ENCODE assay signal across 8 cellular contexts in genomic region chr17:82022310-82022980, GRCh38.
DNase-seq lines count a peak whose midpoint lies in the region; ATAC-seq lines count a peak whose summit lies in the region.

Gene CENPX (minus strand): TSS chr17:82022878. CDS start chr17:82022861, 17 bp downstream.

- ATAC-seq in HG03439 (IDR thresholded peaks at IDR 0.05; ENCODE audit: unreplicated experiment) (peak; percentile 10), HG02970 (IDR thresholded peaks at IDR 0.05; ENCODE audit: low FRiP score, unreplicated experiment) (no peak)
- ATAC-seq in activated naive CD8-positive, alpha-beta T cell treated with anti-CD3 and anti-CD28 coated beads, Interleukin-2, amount 50 U/mL, for 24 hours, result no peak
- ATAC-seq in stimulated activated naive B cell treated with anti-CD40 and anti-IgM and Interleukin-4, amounts not matched to agents 10 μg/mL and 1 μg/mL and 100 μg/mL, for 72 hours (replicated peaks), result peak; percentile 16 to 21

- peaks cover 5% of the 10 kb centered on the region for H3K4me1 ChIP-seq in iPS-18a (ENCODE audit: control insufficient read depth, low read depth, low read length)

- H3K36me3 Mint-ChIP-seq in activated naive CD8-positive, alpha-beta T cell treated with anti-CD3 and anti-CD28 coated beads, Interleukin-2, amount 50 U/mL, for 24 hours (ENCODE audit: low read depth), result peaks cover 4% of the 10 kb centered on the region
- H3K36me3 Mint-ChIP-seq in stimulated activated naive B cell treated with anti-CD40 and anti-IgM and Interleukin-4, amounts not matched to agents 10 μg/mL and 1 μg/mL and 100 μg/mL, for 72 hours, result peaks cover 13 to 19% of the 10 kb centered on the region in 2 donors

- peak; percentile 34 for DNase-seq in DMS53 treated with DMSO at 0.1 percent for 48 hours (lab: John Stamatoyannopoulos, UW; ENCODE audit: unreplicated experiment)
- DNase-seq in activated naive CD8-positive, alpha-beta T cell treated with anti-CD3 and anti-CD28 coated beads, Interleukin-2, amount 50 U/mL, for 24 hours, result no peak
- DNase-seq in stimulated activated naive B cell treated with anti-CD40 and anti-IgM and Interleukin-4, amounts not matched to agents 10 μg/mL and 1 μg/mL and 100 μg/mL, for 72 hours, result no peak
- no peak for DNase-seq in DMS153 treated with DMSO at 0.1 percent for 48 hours (lab: John Stamatoyannopoulos, UW; ENCODE audit: unreplicated experiment)
- DNase-seq in HuH-7 (ENCODE audit: low spot score), result no peak

- no peaks in the 10 kb centered on the region for H3K27me3 Mint-ChIP-seq in activated naive CD8-positive, alpha-beta T cell treated with anti-CD3 and anti-CD28 coated beads, Interleukin-2, amount 50 U/mL, for 24 hours
- peaks cover 0 to 6% of the 10 kb centered on the region in 2 donors for H3K27me3 Mint-ChIP-seq in stimulated activated naive B cell treated with anti-CD40 and anti-IgM and Interleukin-4, amounts not matched to agents 10 μg/mL and 1 μg/mL and 100 μg/mL, for 72 hours

- no peak within 1 kb of the TSS for H3K27ac ChIP-seq in iPS-18a (ENCODE audit: low read length)

- H3K4me3 Mint-ChIP-seq in activated naive CD8-positive, alpha-beta T cell treated with anti-CD3 and anti-CD28 coated beads, Interleukin-2, amount 50 U/mL, for 24 hours, result peak within 1 kb of the TSS; percentile 88
- peak within 1 kb of the TSS; percentile 88 to 91 for H3K4me3 Mint-ChIP-seq in stimulated activated naive B cell treated with anti-CD40 and anti-IgM and Interleukin-4, amounts not matched to agents 10 μg/mL and 1 μg/mL and 100 μg/mL, for 72 hours

- no peaks in the 10 kb centered on the region for H3K9me3 Mint-ChIP-seq in activated naive CD8-positive, alpha-beta T cell treated with anti-CD3 and anti-CD28 coated beads, Interleukin-2, amount 50 U/mL, for 24 hours
- H3K9me3 Mint-ChIP-seq in stimulated activated naive B cell treated with anti-CD40 and anti-IgM and Interleukin-4, amounts not matched to agents 10 μg/mL and 1 μg/mL and 100 μg/mL, for 72 hours, result no peaks in the 10 kb centered on the region

- no peaks in the 10 kb centered on the region for H3K27me3 ChIP-seq in iPS-18a (ENCODE audit: control insufficient read depth, insufficient read depth, low read length)

- H3K36me3 ChIP-seq in iPS-18a (ENCODE audit: control insufficient read depth, low read depth, low read length), result peaks cover 6% of the 10 kb centered on the region

- no peaks in the 10 kb centered on the region for H3K9me3 ChIP-seq in iPS-18a (ENCODE audit: control insufficient read depth, low read depth, low read length)

- H3K9ac ChIP-seq in iPS-18a (ENCODE audit: low read length), result peak within 1 kb of the TSS; percentile 84

- H3K27ac Mint-ChIP-seq in activated naive CD8-positive, alpha-beta T cell treated with anti-CD3 and anti-CD28 coated beads, Interleukin-2, amount 50 U/mL, for 24 hours, result peak within 1 kb of the TSS; percentile 78
- H3K27ac Mint-ChIP-seq in stimulated activated naive B cell treated with anti-CD40 and anti-IgM and Interleukin-4, amounts not matched to agents 10 μg/mL and 1 μg/mL and 100 μg/mL, for 72 hours, result peak within 1 kb of the TSS; percentile 76

- H3K4me1 Mint-ChIP-seq in activated naive CD8-positive, alpha-beta T cell treated with anti-CD3 and anti-CD28 coated beads, Interleukin-2, amount 50 U/mL, for 24 hours, result peaks cover 13% of the 10 kb centered on the region
- H3K4me1 Mint-ChIP-seq in stimulated activated naive B cell treated with anti-CD40 and anti-IgM and Interleukin-4, amounts not matched to agents 10 μg/mL and 1 μg/mL and 100 μg/mL, for 72 hours, result peaks cover 23 to 33% of the 10 kb centered on the region in 2 donors

- peak within 1 kb of the TSS; percentile 90 for H3K4me3 ChIP-seq in iPS-18a (ENCODE audit: low read length)

Comparison
In these comparisons a context has a peak if more than half of its experiments do, and no peak if none do; other contexts are left out.
1. ATAC-seq: peak in HG03439 (single experiment) and stimulated activated naive B cell treated with anti-CD40 and anti-IgM and Interleukin-4, amounts not matched to agents 10 μg/mL and 1 μg/mL and 100 μg/mL, for 72 hours (2 of 2); none in activated naive CD8-positive, alpha-beta T cell treated with anti-CD3 and anti-CD28 coated beads, Interleukin-2, amount 50 U/mL, for 24 hours (single experiment) and HG02970 (single experiment).